Comparison of ENCODE assay signal across 8 cellular contexts in the genomic region with DNA sequence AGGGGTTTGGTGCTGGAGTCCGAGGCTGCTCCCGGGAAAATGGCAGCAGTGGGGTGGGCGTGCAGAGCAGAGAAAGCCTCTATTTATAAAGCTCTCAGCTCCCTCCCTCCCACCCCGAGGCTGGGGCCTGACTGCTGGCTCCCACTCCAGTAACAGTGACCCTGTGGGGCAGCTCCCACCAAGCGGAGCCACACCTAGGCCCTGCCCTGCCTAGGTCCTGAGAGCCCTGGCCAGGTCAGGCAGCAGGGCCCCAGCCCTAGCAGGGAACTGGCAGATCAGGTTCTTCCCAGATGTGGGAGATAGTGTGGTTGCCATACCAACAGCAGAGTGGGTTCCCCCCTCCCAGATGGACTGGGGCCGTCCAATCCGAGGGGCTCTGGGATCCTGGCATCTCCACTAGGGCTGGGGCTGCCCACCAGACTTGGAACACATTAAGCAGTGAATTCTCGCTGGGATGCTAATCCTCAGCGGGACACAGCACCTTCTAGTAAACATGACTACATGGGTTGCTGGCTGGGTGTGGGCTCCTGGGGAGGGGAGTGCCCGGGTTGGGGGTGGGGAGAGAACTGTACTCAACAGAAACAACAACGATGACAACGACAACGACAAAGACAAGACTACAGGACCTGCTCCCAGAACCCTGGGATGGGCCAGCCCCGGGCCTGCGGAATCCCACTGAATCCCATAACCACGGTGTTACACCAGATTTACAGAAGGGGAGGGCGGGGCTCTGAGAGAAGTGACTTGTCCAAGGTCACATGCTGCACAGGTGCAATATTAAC. TPM values are rescaled to one million over a fixed set of nuclear protein-coding genes. Genes with fewer than 3 reads are reported as not detected.
DNase-seq lines count a peak whose midpoint lies in the region; ATAC-seq and TF ChIP-seq lines count a peak whose summit lies in the region.

No MANE protein-coding gene starts in this region.

- peaks cover 4% of the 10 kb centered on the region for H3K36me3 Mint-ChIP-seq in activated CD4-positive, alpha-beta T cell treated with anti-CD3 and anti-CD28 coated beads, Interleukin-2, amount 10 ng/mL, durations not matched to agents 7 days and 5 days (ENCODE audit: low read depth)
- H3K36me3 Mint-ChIP-seq in progenitor cell of endocrine pancreas (ENCODE audit: insufficient read depth) = peaks cover 3% of the 10 kb centered on the region

- H3K36me3 ChIP-seq in fibroblast of lung (ENCODE audit: control insufficient read depth, insufficient read depth, low read length) = no peaks in the 10 kb centered on the region

- H3K9me3 Mint-ChIP-seq in activated CD4-positive, alpha-beta T cell treated with anti-CD3 and anti-CD28 coated beads, Interleukin-2, amount 10 ng/mL, durations not matched to agents 7 days and 5 days = no peaks in the 10 kb centered on the region
- H3K9me3 Mint-ChIP-seq in progenitor cell of endocrine pancreas (ENCODE audit: low read depth) = no peaks in the 10 kb centered on the region

- H2AFZ ChIP-seq in fibroblast of lung (ENCODE audit: low read length) = no peak overlapping the region

- DNase-seq in activated CD4-positive, alpha-beta T cell treated with anti-CD3 and anti-CD28 coated beads, Interleukin-2, amount 10 ng/mL, durations not matched to agents 7 days and 5 days = no peak
- no peak for DNase-seq in activated CD4-positive, alpha-beta T cell treated with anti-CD3 and anti-CD28 coated beads for 48 hours
- peak; percentile 92 for DNase-seq in SK-N-DZ (ENCODE audit: low spot score)
- peak; percentile 20 to 34 for DNase-seq in fibroblast of lung (ENCODE audit: low read depth in 2 of 2)
- peak; percentile 68 for DNase-seq in progenitor cell of endocrine pancreas (ENCODE audit: low spot score, unreplicated experiment)
- no peak for DNase-seq in NCI-H2107 (lab: John Stamatoyannopoulos, UW)

- POLR2A ChIA-PET in activated CD4-positive, alpha-beta T cell treated with anti-CD3 and anti-CD28 coated beads, Interleukin-2, amount 10 ng/mL, durations not matched to agents 7 days and 5 days (lab: Charles Lee) = no interaction called here

- peak overlapping the region; percentile 8 for H3K9ac ChIP-seq in fibroblast of lung (ENCODE audit: insufficient read depth, low read length)

- H3K4me3 ChIP-seq in fibroblast of lung (replicated peaks in 1 of 4; ENCODE audit: control extremely low read depth in 1 of 4, insufficient read depth in 1 of 4, low read depth in 3 of 4, low read length in 4 of 4) = peak overlapping the region; percentile 66 to 78 (median 72)

- peak overlapping the region; percentile 86 for H3K27ac Mint-ChIP-seq in activated CD4-positive, alpha-beta T cell treated with anti-CD3 and anti-CD28 coated beads, Interleukin-2, amount 10 ng/mL, durations not matched to agents 7 days and 5 days
- peak overlapping the region; percentile 96 for H3K27ac Mint-ChIP-seq in progenitor cell of endocrine pancreas

- peak overlapping the region; percentile 92 for H3K4me2 ChIP-seq in fibroblast of lung (ENCODE audit: extremely low read depth, insufficient read depth, low read length)

- TF ChIP-seq CTCF in fibroblast of lung (conservative IDR thresholded peaks at IDR 0.05 in 1 of 2, IDR thresholded peaks at IDR 0.05 in 1 of 2; ENCODE audit: low read depth in 1 of 2, low read length in 2 of 2) = no peak
- no peak for TF ChIP-seq CTCF in progenitor cell of endocrine pancreas (IDR thresholded peaks at IDR 0.05; ENCODE audit: unreplicated experiment)

- peaks cover 11% of the 10 kb centered on the region for H3K4me1 ChIP-seq in fibroblast of lung (ENCODE audit: control insufficient read depth, extremely low read depth, insufficient read depth, low read length)

- H3K27ac ChIP-seq in fibroblast of lung (ENCODE audit: insufficient read depth, low read length) = no peak overlapping the region

- ATAC-seq in HG02763 (IDR thresholded peaks at IDR 0.05; ENCODE audit: unreplicated experiment) (no peak), HG03469 (IDR thresholded peaks at IDR 0.05; ENCODE audit: unreplicated experiment) (no peak)

- peaks cover 15% of the 10 kb centered on the region for H3K79me2 ChIP-seq in fibroblast of lung (ENCODE audit: control insufficient read depth, insufficient read depth, low read length)

- CTCF ChIA-PET in activated CD4-positive, alpha-beta T cell treated with anti-CD3 and anti-CD28 coated beads, Interleukin-2, amount 10 ng/mL, durations not matched to agents 7 days and 5 days (lab: Charles Lee) = interaction anchor here (0.6 kb wide), 1 partner anchor 73 kb away, joined by 4 read pairs; no protein-coding TSS in a partner anchor

- no peaks in the 10 kb centered on the region for H3K27me3 ChIP-seq in fibroblast of lung (ENCODE audit: control insufficient read depth, insufficient read depth, low read length)

- H3K27me3 Mint-ChIP-seq in activated CD4-positive, alpha-beta T cell treated with anti-CD3 and anti-CD28 coated beads, Interleukin-2, amount 10 ng/mL, durations not matched to agents 7 days and 5 days = no peaks in the 10 kb centered on the region
- H3K27me3 Mint-ChIP-seq in progenitor cell of endocrine pancreas = no peaks in the 10 kb centered on the region

- peak overlapping the region; percentile 85 for H3K4me3 Mint-ChIP-seq in activated CD4-positive, alpha-beta T cell treated with anti-CD3 and anti-CD28 coated beads, Interleukin-2, amount 10 ng/mL, durations not matched to agents 7 days and 5 days
- peak overlapping the region; percentile 82 for H3K4me3 Mint-ChIP-seq in progenitor cell of endocrine pancreas (ENCODE audit: low read depth)

- no peaks in the 10 kb centered on the region for H3K9me3 ChIP-seq in fibroblast of lung (ENCODE audit: control insufficient read depth, insufficient read depth, low read depth, low read length)

- H4K20me1 ChIP-seq in fibroblast of lung (ENCODE audit: control insufficient read depth, extremely low read depth, insufficient read depth, low read length) = no peaks in the 10 kb centered on the region

- peaks cover 44% of the 10 kb centered on the region for H3K4me1 Mint-ChIP-seq in activated CD4-positive, alpha-beta T cell treated with anti-CD3 and anti-CD28 coated beads, Interleukin-2, amount 10 ng/mL, durations not matched to agents 7 days and 5 days
- peaks cover 36% of the 10 kb centered on the region for H3K4me1 Mint-ChIP-seq in progenitor cell of endocrine pancreas (ENCODE audit: low read depth)

RNA-seq across cellular contexts. Expression of gene SH3GLB2, which starts 1.5 kb away (rescaled TPM):
- total RNA-seq in activated CD4-positive, alpha-beta T cell treated with anti-CD3 and anti-CD28 coated beads, Interleukin-2, amount 10 ng/mL, durations not matched to agents 7 days and 5 days = 100 to 1,000 TPM; 111 to 124 TPM
- 92.3 and 111 TPM in 2 replicates for polyA plus RNA-seq in SK-N-DZ (2014; cell fraction: cytosol; rRNA removed)
- polyA plus RNA-seq in SK-N-DZ (2014; cell fraction: nucleus; rRNA removed) = 585 and 610 TPM in 2 replicates
- total RNA-seq in fibroblast of lung (27.5 and 42.3 TPM in 2 replicates), progenitor cell of endocrine pancreas (182 and 183 TPM in 2 replicates)
- polyA plus RNA-seq in fibroblast of lung = 27.3 and 38.7 TPM in 2 replicates
- polyA plus RNA-seq in fibroblast of lung (2012) = 28.2 and 40.4 TPM in 2 replicates
- 42.6 and 51.3 TPM in 2 replicates for polyA minus RNA-seq in fibroblast of lung (ENCODE audit: low replicate concordance)

RNA-seq across cellular contexts. Expression of gene MIGA2, which starts 9.8 kb away (rescaled TPM):
- total RNA-seq in activated CD4-positive, alpha-beta T cell treated with anti-CD3 and anti-CD28 coated beads, Interleukin-2, amount 10 ng/mL, durations not matched to agents 7 days and 5 days = 10 to 100 TPM; 33.8 to 43.1 TPM
- 23.2 and 35.4 TPM in 2 replicates for polyA plus RNA-seq in SK-N-DZ (2014; cell fraction: cytosol; rRNA removed)
- polyA plus RNA-seq in SK-N-DZ (2014; cell fraction: nucleus; rRNA removed) = 214 and 304 TPM in 2 replicates
- total RNA-seq in fibroblast of lung (20.8 and 23.3 TPM in 2 replicates), progenitor cell of endocrine pancreas (42.6 and 45.4 TPM in 2 replicates)
- 9.8 and 11.4 TPM in 2 replicates for polyA plus RNA-seq in fibroblast of lung
- 10.1 and 15.0 TPM in 2 replicates for polyA plus RNA-seq in fibroblast of lung (2012)
- 10.7 and 13.3 TPM in 2 replicates for polyA minus RNA-seq in fibroblast of lung (ENCODE audit: low replicate concordance)

RNA-seq across cellular contexts. Expression of gene DOLPP1, which starts 54.3 kb away (rescaled TPM):
- 10 to 100 TPM; 19.5 to 19.6 TPM for total RNA-seq in activated CD4-positive, alpha-beta T cell treated with anti-CD3 and anti-CD28 coated beads, Interleukin-2, amount 10 ng/mL, durations not matched to agents 7 days and 5 days
- 56.8 and 59.2 TPM in 2 replicates for polyA plus RNA-seq in SK-N-DZ (2014; cell fraction: cytosol; rRNA removed)
- 39.0 and 39.1 TPM in 2 replicates for polyA plus RNA-seq in SK-N-DZ (2014; cell fraction: nucleus; rRNA removed)
- total RNA-seq in fibroblast of lung (4.9 and 7.4 TPM in 2 replicates), progenitor cell of endocrine pancreas (29.1 and 29.3 TPM in 2 replicates)
- polyA plus RNA-seq in fibroblast of lung = 9.7 and 12.2 TPM in 2 replicates
- 10.4 and 13.3 TPM in 2 replicates for polyA plus RNA-seq in fibroblast of lung (2012)
- 20.6 and 27.9 TPM in 2 replicates for polyA minus RNA-seq in fibroblast of lung (ENCODE audit: low replicate concordance)

Comparison
In these comparisons a context has a peak if more than half of its experiments do, and no peak if none do; other contexts are left out.
1. DNase-seq: peak in SK-N-DZ (single experiment), fibroblast of lung (2 of 2) and progenitor cell of endocrine pancreas (single experiment); none in activated CD4-positive, alpha-beta T cell treated with anti-CD3 and anti-CD28 coated beads, Interleukin-2, amount 10 ng/mL, durations not matched to agents 7 days and 5 days (single experiment), activated CD4-positive, alpha-beta T cell treated with anti-CD3 and anti-CD28 coated beads for 48 hours (single experiment) and NCI-H2107 (single experiment).